ENCODE assay signal across 10 cellular contexts in the genomic region with DNA sequence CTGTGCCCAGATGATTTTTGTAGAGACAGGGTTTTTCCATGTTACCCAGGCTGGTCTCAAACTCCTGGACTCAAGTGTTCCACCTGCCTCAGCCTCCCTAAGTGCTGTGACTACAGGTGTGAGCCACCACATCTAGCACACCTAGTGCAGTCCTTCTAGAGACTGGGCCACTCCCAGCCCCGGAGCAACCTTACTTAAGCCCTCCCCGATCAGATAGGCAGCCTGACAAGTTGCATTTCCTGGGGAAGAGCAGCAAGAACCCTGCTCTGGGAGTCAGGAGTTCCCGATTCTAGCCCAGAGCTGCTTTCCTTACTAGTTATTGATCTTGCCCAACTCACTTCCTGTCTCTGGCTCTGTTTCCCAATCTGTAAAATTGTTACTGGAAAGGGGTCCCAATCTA.
"Had no signal": no experiment of that assay in that cellular context is flagged by ENCODE, and none has a peak within 500 bp of the region (broad histone marks: within the 10 kb centered on the region; RNA-seq: fewer than 3 reads in every experiment).

No MANE protein-coding gene starts in this region.

- H3K27ac ChIP-seq: ovary had no signal

- H3K4me3 Mint-ChIP-seq: brain had no signal

- H3K9me3 Mint-ChIP-seq: brain had no signal

- H3K27me3 ChIP-seq: ovary, stomach had no signal

- ATAC-seq: left cardiac atrium had no signal

- DNase-seq: activated CD4-positive, alpha-beta T cell treated with anti-CD3 and anti-CD28 coated beads, Interleukin-2, amount 50 U/mL, for 48 hours; activated CD4-positive, CD25-positive, alpha-beta regulatory T cell treated with anti-CD3 and anti-CD28 coated beads, Interleukin-2, amount 50 U/mL, for 72 hours; glutamatergic neuron; left cardiac atrium; ovary; stimulated activated CD4-positive, alpha-beta T cell treated with anti-CD3 and anti-CD28 coated beads, Interleukin-15, amount 100 ng/mL, for 24 hours; stimulated activated CD4-positive, alpha-beta T cell treated with anti-CD3 and anti-CD28 coated beads, Interleukin-4, amount 100 ng/mL, for 4 hours; stomach had no signal

- H3K4me3 ChIP-seq: ovary, stomach, thoracic aorta had no signal

- H3K36me3 ChIP-seq: ovary, stomach, thoracic aorta had no signal

- H3K9me3 ChIP-seq: ovary, stomach, thoracic aorta had no signal
